21 cellular contexts compared by ENCODE assay signal in genomic region chr10:125166658-125167057, GRCh38.
"Had no signal": no experiment of that assay in that cellular context is flagged by ENCODE, and none has a peak within 500 bp of the region (broad histone marks: within the 10 kb centered on the region; RNA-seq: fewer than 3 reads in every experiment).

No MANE protein-coding gene starts in this region.

- H3K36me3 ChIP-seq: left ventricle myocardium inferior, neutrophil, ovary, spleen, tibial nerve, upper lobe of left lung, vagina had no signal

- H3K27ac ChIP-seq: left ventricle myocardium inferior, neutrophil, ovary, spleen, tibial nerve, upper lobe of left lung, vagina had no signal

- H3K27me3 ChIP-seq: ovary, tibial nerve, upper lobe of left lung, vagina had no signal

- H3K9me3 ChIP-seq: left ventricle myocardium inferior, neutrophil, ovary, spleen, tibial nerve, upper lobe of left lung, vagina had no signal

- FAIRE-seq: islet of Langerhans, kidney, small intestine had no signal

- H3K4me3 ChIP-seq: left ventricle myocardium inferior, ovary, spleen, tibial nerve, upper lobe of left lung, vagina had no signal

- ATAC-seq: left colon; naive thymus-derived CD8-positive, alpha-beta T cell; right cardiac atrium; sciatic nerve; stimulated activated effector memory CD8-positive, alpha-beta T cell treated with anti-CD3 and anti-CD28 coated beads, Interleukin-12 subunit alpha, Interleukin-12 subunit beta, amount 100 ng/mL, for 72 hours had no signal

- DNase-seq: hippocampal formation; immature natural killer cell; kidney; left colon; left ventricle myocardium inferior; naive thymus-derived CD8-positive, alpha-beta T cell; occipital lobe; right cardiac atrium; small intestine; spleen; stimulated activated CD4-positive, alpha-beta T cell treated with anti-CD3 and anti-CD28 coated beads, Interleukin-4, amount 100 ng/mL, for 24 hours; stimulated activated naive CD4-positive, alpha-beta T cell; substantia nigra; upper lobe of left lung had no signal
